Comparison of ENCODE assay signal across 9 cellular contexts in the genomic region with DNA sequence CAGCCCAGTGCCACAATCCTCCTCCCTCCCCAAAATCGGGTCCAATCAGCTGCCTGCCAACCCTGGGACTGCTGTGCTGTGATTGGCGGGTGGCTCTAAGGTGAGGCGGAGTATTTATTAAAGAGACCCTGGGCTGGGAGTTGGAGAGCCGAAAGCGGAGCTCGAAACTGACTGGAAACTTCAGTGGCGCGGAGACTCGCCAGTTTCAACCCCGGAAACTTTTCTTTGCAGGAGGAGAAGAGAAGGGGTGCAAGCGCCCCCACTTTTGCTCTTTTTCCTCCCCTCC. TPM values are rescaled to one million over a fixed set of nuclear protein-coding genes. Genes with fewer than 3 reads are reported as not detected.
DNase-seq lines count a peak whose midpoint lies in the region; ATAC-seq, FAIRE-seq and TF ChIP-seq lines count a peak whose summit lies in the region.
"Had no signal": no experiment of that assay in that cellular context is flagged by ENCODE, and none has a peak within 500 bp of the region (broad histone marks: within the 10 kb centered on the region; RNA-seq: fewer than 3 reads in every experiment).

Gene SOX9 (plus strand): TSS at position 143 of the 286 bp plus-strand sequence. CDS start 372 bp downstream, outside the sequence.

- 1% methylated on average over 8 of the region's 11 CpGs for WGBS in esophagus muscularis mucosa

- FAIRE-seq in HTR-8/SVneo (lab: Jason Lieb, UNC) = no peak

- DNase-seq in HTR-8/SVneo (ENCODE audit: insufficient read length, low spot score) = peak; percentile 98
- peak; percentile 96 for DNase-seq in RPMI7951 (ENCODE audit: low read depth)
- DNase-seq in esophagus muscularis mucosa (ENCODE audit: extremely low spot score) = no peak
- DNase-seq in mucosa of gallbladder (ENCODE audit: low spot score) = peak; percentile 91
- no peak for DNase-seq in NOMO-1 treated with dmso at 0.1 percent for 144 hours (lab: John Stamatoyannopoulos, UW; ENCODE audit: unreplicated experiment)
- no peak for DNase-seq in stimulated activated CD4-positive, alpha-beta T cell treated with anti-CD3 and anti-CD28 coated beads, Interleukin-2, amount 100 ng/mL, for 24 hours

- no peak for TF ChIP-seq EP300 in esophagus muscularis mucosa (IDR thresholded peaks at IDR 0.05)

- peak; percentile 24 for TF ChIP-seq POLR2A in GM10847 (IDR thresholded peaks at IDR 0.05; ENCODE audit: extremely low read depth, insufficient read length)
- no peak for TF ChIP-seq POLR2A in esophagus muscularis mucosa (IDR thresholded peaks at IDR 0.05; ENCODE audit: low read depth)

- H3K4me3 ChIP-seq in esophagus muscularis mucosa = peak within 1 kb of the TSS; percentile 49 to 65 (median 53)

- peak; percentile 84 for ATAC-seq in GM21529 (IDR thresholded peaks at IDR 0.05; ENCODE audit: unreplicated experiment)

- peak within 1 kb of the TSS in 3 of 4 donors; percentile 42 to 69 (median 65) for H3K27ac ChIP-seq in esophagus muscularis mucosa (replicated peaks in 1 of 4)

- H3K36me3 ChIP-seq in esophagus muscularis mucosa = peaks cover 0 to 9% (median 0%) of the 10 kb centered on the region in 4 donors

- no peak for TF ChIP-seq CTCF in esophagus muscularis mucosa (IDR thresholded peaks at IDR 0.05)

- peaks cover 25 to 72% (median 67%) of the 10 kb centered on the region in 4 donors for H3K4me1 ChIP-seq in esophagus muscularis mucosa

- intact Hi-C loops in esophagus muscularis mucosa (cut with DNase I) = loop anchor here (10.0 kb wide), 3 partner anchors 406 to 1356 kb away; no protein-coding TSS in a partner anchor

- peaks cover 9 to 98% (median 55%) of the 10 kb centered on the region in 4 donors for H3K27me3 ChIP-seq in esophagus muscularis mucosa

- H3K9me3 ChIP-seq in esophagus muscularis mucosa = no peaks in the 10 kb centered on the region

RNA-seq across cellular contexts. Expression of gene SOX9, which starts in this region (rescaled TPM):
- 6.7 and 9.0 TPM in 2 replicates for total RNA-seq in RPMI7951 (2014; rRNA removed; shearing (Covaris generic))
- total RNA-seq in esophagus muscularis mucosa (1 to 10 TPM; 1.4 to 3.7 (median 1.9) TPM), mucosa of gallbladder (67.0 TPM)
- total RNA-seq: pulmonary artery endothelial cell had no signal

Comparison
In these comparisons a context has a peak if more than half of its experiments do, and no peak if none do; other contexts are left out.
1. DNase-seq: peak in HTR-8/SVneo (single experiment), RPMI7951 (single experiment) and mucosa of gallbladder (single experiment); none in esophagus muscularis mucosa (single experiment), NOMO-1 treated with dmso at 0.1 percent for 144 hours (single experiment) and stimulated activated CD4-positive, alpha-beta T cell treated with anti-CD3 and anti-CD28 coated beads, Interleukin-2, amount 100 ng/mL, for 24 hours (0 of 2).